ENCODE assay signal across 8 cellular contexts in genomic region chr6:52995079-52995912, GRCh38. TPM values are rescaled to one million over a fixed set of nuclear protein-coding genes. Genes with fewer than 3 reads are reported as not detected.
A peak's percentile ranks its signal among the peaks of the same experiment; 100 is the strongest.
DNase-seq lines count a peak whose midpoint lies in the region; ATAC-seq lines count a peak whose summit lies in the region.
"Not testable (repeated sequence)": the region's sequence is repeated elsewhere in the genome, so short reads cannot be mapped to it uniquely, and the experiment has no call there.

A gene with protein sequence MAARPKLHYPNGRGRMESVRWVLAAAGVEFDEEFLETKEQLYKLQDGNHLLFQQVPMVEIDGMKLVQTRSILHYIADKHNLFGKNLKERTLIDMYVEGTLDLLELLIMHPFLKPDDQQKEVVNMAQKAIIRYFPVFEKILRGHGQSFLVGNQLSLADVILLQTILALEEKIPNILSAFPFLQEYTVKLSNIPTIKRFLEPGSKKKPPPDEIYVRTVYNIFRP (minus strand): TSS chr6:52995284. CDS start chr6:52994243, 1,041 bp downstream.

- H3K9me3 ChIP-seq in BLaER1, result not testable (repeated sequence)

- H3K27ac ChIP-seq in BLaER1, result peak within 1 kb of the TSS; percentile 95

- peak within 1 kb of the TSS; percentile 75 for H3K4me3 ChIP-seq in BLaER1

- DNase-seq in NCI-H526 treated with DMSO at 0.1 percent for 48 hours (lab: John Stamatoyannopoulos, UW) (peak; percentile 92), left lobe of liver (ENCODE audit: low spot score) (peak; percentile 97)
- peak; percentile 81 for DNase-seq in activated CD4-positive, alpha-beta T cell treated with anti-CD3 and anti-CD28 coated beads, Interleukin-2, amount 50 U/mL, for 1 hour
- peak; percentile 81 for DNase-seq in stimulated activated CD4-positive, alpha-beta T cell treated with anti-CD3 and anti-CD28 coated beads, Interleukin-2, amount 100 ng/mL, for 4 hours (ENCODE audit: low read depth)

- peaks cover 31% of the 10 kb centered on the region for H3K4me1 Mint-ChIP-seq in dendritic cell treated with granulocyte-macrophage colony-stimulating factor and Interleukin-4, amounts not matched to agents 40 ng/mL and 50 ng/mL, for 4 days (ENCODE audit: low read depth)

- intact Hi-C loops in dendritic cell treated with granulocyte-macrophage colony-stimulating factor and Interleukin-4, amounts not matched to agents 40 ng/mL and 50 ng/mL, for 4 days (cut with micrococcal nuclease), result loop anchor here (1.0 to 10.0 kb wide), 2 partner anchors 70 to 310 kb away; partner anchors contain the start of gene FBXO9

- not testable (repeated sequence) for H3K36me3 Mint-ChIP-seq in dendritic cell treated with granulocyte-macrophage colony-stimulating factor and Interleukin-4, amounts not matched to agents 40 ng/mL and 50 ng/mL, for 4 days (ENCODE audit: low read depth)

- H3K4me2 ChIP-seq in BLaER1, result peak within 1 kb of the TSS; percentile 84

- H4K20me1 ChIP-seq in BLaER1, result not testable (repeated sequence)

- peak within 1 kb of the TSS; percentile 85 for H3K4me3 Mint-ChIP-seq in dendritic cell treated with granulocyte-macrophage colony-stimulating factor and Interleukin-4, amounts not matched to agents 40 ng/mL and 50 ng/mL, for 4 days

- peaks cover 16% of the 10 kb centered on the region for H3K4me1 ChIP-seq in BLaER1

- H3K36me3 ChIP-seq in BLaER1, result not testable (repeated sequence)

- not testable (repeated sequence) for H3K27me3 ChIP-seq in BLaER1

- ATAC-seq in GM19328 (IDR thresholded peaks at IDR 0.05; ENCODE audit: unreplicated experiment), result peak; percentile 96
- ATAC-seq in HG03520 (IDR thresholded peaks at IDR 0.05; ENCODE audit: unreplicated experiment), result peak; percentile 93
- peak; percentile 99 for ATAC-seq in left lobe of liver

- not testable (repeated sequence) for H3K9me3 Mint-ChIP-seq in dendritic cell treated with granulocyte-macrophage colony-stimulating factor and Interleukin-4, amounts not matched to agents 40 ng/mL and 50 ng/mL, for 4 days

- peak within 1 kb of the TSS; percentile 79 for H3K27ac Mint-ChIP-seq in dendritic cell treated with granulocyte-macrophage colony-stimulating factor and Interleukin-4, amounts not matched to agents 40 ng/mL and 50 ng/mL, for 4 days

- peak within 1 kb of the TSS; percentile 92 for H3K9ac ChIP-seq in BLaER1

- H3K27me3 Mint-ChIP-seq in dendritic cell treated with granulocyte-macrophage colony-stimulating factor and Interleukin-4, amounts not matched to agents 40 ng/mL and 50 ng/mL, for 4 days, result peaks cover 28% of the 10 kb centered on the region

RNA-seq across cellular contexts. Expression of the gene that starts here (rescaled TPM):
- total RNA-seq in left lobe of liver, result 5.5 TPM

Comparison
In these comparisons a context has a peak if more than half of its experiments do, and no peak if none do; other contexts are left out.
1. Peak in every context shown above with its lines: DNase-seq, ATAC-seq, H3K4me3 ChIP-seq and H3K27ac ChIP-seq.